Comparison of ENCODE assay signal across 8 cellular contexts in genomic region chr12:71685312-71685906, GRCh38. TPM values are rescaled to one million over a fixed set of nuclear protein-coding genes. Genes with fewer than 3 reads are reported as not detected.
DNase-seq lines count a peak whose midpoint lies in the region; ATAC-seq, FAIRE-seq and TF ChIP-seq lines count a peak whose summit lies in the region.

No MANE protein-coding gene starts in this region.

- TF ChIP-seq CTCF in GM12878 (IDR thresholded peaks at IDR 0.05 in 2 of 3, conservative IDR thresholded peaks at IDR 0.05 in 1 of 3; ENCODE audit: control insufficient read depth in 2 of 3, extremely low read depth in 1 of 3, insufficient read depth in 1 of 3, low read depth in 3 of 3, low read length in 3 of 3) (no peak), right lobe of liver (IDR thresholded peaks at IDR 0.05) (no peak), upper lobe of right lung (IDR thresholded peaks at IDR 0.05) (no peak)

- no peak for TF ChIP-seq RAD21 in GM12878 (IDR thresholded peaks at IDR 0.05; ENCODE audit: insufficient read depth, low read depth, low read length)

- H3K4me2 ChIP-seq in GM12878 (ENCODE audit: control insufficient read depth, insufficient read depth): peak overlapping the region; percentile 98

- peak overlapping the region; percentile 60 for H3K9ac ChIP-seq in GM12878 (ENCODE audit: control insufficient read depth, insufficient read depth, low read length)

- H3K27ac ChIP-seq in GM12878 (ENCODE audit: control insufficient read depth, insufficient read depth): peak overlapping the region; percentile 77
- H3K27ac ChIP-seq in right lobe of liver: peak overlapping the region; percentile 74 to 89 (median 83)
- peak overlapping the region; percentile 85 for H3K27ac ChIP-seq in upper lobe of right lung

- H3K36me3 ChIP-seq in GM12878 (ENCODE audit: control insufficient read depth in 2 of 2, insufficient read depth in 2 of 2, low read length in 1 of 2): no peaks in the 10 kb centered on the region; a peak in 1 of 4 replicates
- H3K36me3 ChIP-seq in right lobe of liver: no peaks in the 10 kb centered on the region
- no peaks in the 10 kb centered on the region for H3K36me3 ChIP-seq in upper lobe of right lung

- no peak for ATAC-seq in GM12878
- ATAC-seq in right lobe of liver: peak in 1 of 4 donors; percentile 1
- no peak for ATAC-seq in upper lobe of right lung
- ATAC-seq in HG03196 (IDR thresholded peaks at IDR 0.05; ENCODE audit: unreplicated experiment): no peak

- peak overlapping the region; percentile 70 for H3K4me3 ChIP-seq in GM12878
- peak overlapping the region; percentile 73 to 86 (median 76) for H3K4me3 ChIP-seq in right lobe of liver
- peak overlapping the region; percentile 63 for H3K4me3 ChIP-seq in upper lobe of right lung

- POLR2A ChIA-PET in GM12878 (lab: Charles Lee): interaction anchor here (0.7 to 6.0 kb wide), 7 partner anchors 10 to 107 kb away, joined by 3 to 93 read pairs (median 8); partner anchors contain the start of genes RAB21, THAP2 and ZFC3H1

- no peak for DNase-seq in activated naive CD4-positive, alpha-beta T cell treated with anti-CD3 and anti-CD28 coated beads, Interleukin-2, amount 10 ng/mL, durations not matched to agents 7 days and 5 days
- no peak for DNase-seq in activated naive CD4-positive, alpha-beta T cell treated with Interleukin-2 at 50 U/mL for 16 hours
- DNase-seq in GM12878 (ENCODE audit: low read depth, low spot score): no peak
- no peak for DNase-seq in right lobe of liver
- DNase-seq in upper lobe of right lung: no peak
- DNase-seq in activated effector memory CD4-positive, alpha-beta T cell treated with anti-CD3 and anti-CD28 coated beads, Interleukin-2, amount 50 U/mL, for 16 hours: no peak
- no peak for DNase-seq in NCI-H345 treated with DMSO at 0.1 percent for 48 hours (lab: John Stamatoyannopoulos, UW; ENCODE audit: unreplicated experiment)

- CTCF ChIA-PET in activated naive CD4-positive, alpha-beta T cell treated with anti-CD3 and anti-CD28 coated beads, Interleukin-2, amount 10 ng/mL, durations not matched to agents 7 days and 5 days (lab: Charles Lee): interaction anchor here (1.4 to 5.4 kb wide), 7 partner anchors 9 to 269 kb away, joined by 3 to 27 read pairs (median 8); partner anchors contain the start of genes RAB21, THAP2 and ZFC3H1
- CTCF ChIA-PET in GM12878 (lab: Yijun Ruan, JAX): interaction anchor here (0.6 to 6.7 kb wide), 19 partner anchors 8 to 896 kb away, joined by 3 to 131 read pairs (median 5); partner anchors contain the start of genes THAP2 and ZFC3H1

- no peak for TF ChIP-seq POLR2A in GM12878 (IDR thresholded peaks at IDR 0.05; ENCODE audit: low read depth, low read length)
- TF ChIP-seq POLR2A in right lobe of liver (IDR thresholded peaks at IDR 0.05): no peak

- WGBS in GM12878 (ENCODE audit: insufficient coverage, insufficient replicate concordance, low lambda C conversion rate, missing lambda C conversion rate): 17% methylated on average over 17 of the region's 19 CpGs
- WGBS in right lobe of liver (ENCODE audit: insufficient coverage, low coverage, low lambda C conversion rate, missing lambda C conversion rate): 6% methylated on average over 19 of the region's 19 CpGs

- no peak for FAIRE-seq in GM12878 (lab: Jason Lieb, UNC)

- H3K27me3 Mint-ChIP-seq in activated naive CD4-positive, alpha-beta T cell treated with anti-CD3 and anti-CD28 coated beads, Interleukin-2, amount 10 ng/mL, durations not matched to agents 7 days and 5 days: no peaks in the 10 kb centered on the region

- BruUV-seq in GM12878 (replicated peaks; lab: Mats Ljungman, UMichigan): no TSS peak

- H3K4me1 ChIP-seq in GM12878 (ENCODE audit: control insufficient read depth, insufficient read depth, low read length): peaks cover 14% of the 10 kb centered on the region
- H3K4me1 ChIP-seq in right lobe of liver: peaks cover 0 to 11% (median 5%) of the 10 kb centered on the region in 4 donors
- peaks cover 10% of the 10 kb centered on the region for H3K4me1 ChIP-seq in upper lobe of right lung

- no peaks in the 10 kb centered on the region for H3K9me3 Mint-ChIP-seq in activated naive CD4-positive, alpha-beta T cell treated with anti-CD3 and anti-CD28 coated beads, Interleukin-2, amount 10 ng/mL, durations not matched to agents 7 days and 5 days

- intact Hi-C loops in GM12878 (cut with micrococcal nuclease; ENCODE audit: unreplicated experiment) (no loop called here), right lobe of liver (cut with DNase I) (no loop called here), upper lobe of right lung (cut with DNase I) (no loop called here)

- peaks cover 46% of the 10 kb centered on the region for H3K4me1 Mint-ChIP-seq in activated naive CD4-positive, alpha-beta T cell treated with anti-CD3 and anti-CD28 coated beads, Interleukin-2, amount 10 ng/mL, durations not matched to agents 7 days and 5 days

- SMC1A ChIA-PET in GM12878 (lab: Charles Lee; ENCODE audit: uncharacterized antibody, unreplicated experiment): interaction anchor here (0.6 to 4.6 kb wide), 22 partner anchors 10 to 1959 kb away, joined by 3 to 117 read pairs (median 4); partner anchors contain the start of genes RAB21, THAP2 and ZFC3H1

- H3K27me3 ChIP-seq in GM12878 (replicated peaks in 1 of 2; ENCODE audit: control insufficient read depth in 2 of 2, insufficient read depth in 2 of 2, low read length in 1 of 2) (no peaks in the 10 kb centered on the region), right lobe of liver (no peaks in the 10 kb centered on the region), upper lobe of right lung (no peaks in the 10 kb centered on the region)

- H3K79me2 ChIP-seq in GM12878 (ENCODE audit: control insufficient read depth, insufficient read depth, low read length): peaks cover 36% of the 10 kb centered on the region

- in situ Hi-C loops in GM12878 (cut with MboI): no loop called here

- H2AFZ ChIP-seq in GM12878 (ENCODE audit: control insufficient read depth, low read depth, low read length): peak overlapping the region; percentile 99

- peak overlapping the region; percentile 82 for H3K4me3 Mint-ChIP-seq in activated naive CD4-positive, alpha-beta T cell treated with anti-CD3 and anti-CD28 coated beads, Interleukin-2, amount 10 ng/mL, durations not matched to agents 7 days and 5 days

- RAD21 ChIA-PET in GM12878 (lab: Charles Lee; ENCODE audit: unreplicated experiment): interaction anchor here (0.7 to 5.3 kb wide), 12 partner anchors 8 to 73 kb away, joined by 3 to 139 read pairs (median 8); partner anchors contain the start of genes RAB21, THAP2 and ZFC3H1

- no peaks in the 10 kb centered on the region for H3K36me3 Mint-ChIP-seq in activated naive CD4-positive, alpha-beta T cell treated with anti-CD3 and anti-CD28 coated beads, Interleukin-2, amount 10 ng/mL, durations not matched to agents 7 days and 5 days

- H3K27ac Mint-ChIP-seq in activated naive CD4-positive, alpha-beta T cell treated with anti-CD3 and anti-CD28 coated beads, Interleukin-2, amount 10 ng/mL, durations not matched to agents 7 days and 5 days: peak overlapping the region; percentile 91

- H4K20me1 ChIP-seq in GM12878 (ENCODE audit: control insufficient read depth, insufficient read depth): no peaks in the 10 kb centered on the region

- H3K9me3 ChIP-seq in GM12878 (replicated peaks; ENCODE audit: control insufficient read depth, insufficient read depth, low read length): no peaks in the 10 kb centered on the region
- no peaks in the 10 kb centered on the region for H3K9me3 ChIP-seq in right lobe of liver
- H3K9me3 ChIP-seq in upper lobe of right lung: no peaks in the 10 kb centered on the region

- TF ChIP-seq EP300 in GM12878 (IDR thresholded peaks at IDR 0.05; ENCODE audit: borderline replicate concordance in 1 of 2, control insufficient read depth in 1 of 2, low read depth in 2 of 2, low read length in 2 of 2): no peak

RNA-seq across cellular contexts. Expression of gene TMEM19, which starts 0.5 kb away (rescaled TPM):
- total RNA-seq in GM12878 (2013; cell fraction: nucleolus; rRNA removed): 33.5 and 40.3 TPM in 2 replicates
- total RNA-seq in GM12878 (2014; rRNA removed) (36.7 and 51.0 TPM in 2 replicates), GM12878 (2014; rRNA removed; fragmentation: Illumina TruSeq; extraction: Trizol) (38.4 and 41.4 TPM in 2 replicates), GM12878 (2021) (44.8 and 49.1 TPM in 2 replicates), right lobe of liver (10 to 100 TPM; 11.2 to 18.9 (median 15.7) TPM), upper lobe of right lung (39.7 TPM)
- 17.6 TPM for polyA plus RNA-seq in GM12878 (2011; ENCODE audit: low read depth)
- polyA plus RNA-seq in GM12878 (2011; rRNA removed) (40.3 and 51.2 TPM in 2 replicates), GM12878 (2014; fragmentation: Illumina TruSeq; extraction: Trizol) (26.4 and 26.7 TPM in 2 replicates), GM12878 (2014; fragmentation: Nextera tagmentation; extraction: Ambion mirVana) (10 to 100 TPM; 32.2 to 54.9 TPM), GM12878 (2014; rRNA removed) (37.6 and 41.3 TPM in 2 replicates), GM12878 (2016; fragmentation: Nextera tagmentation; extraction: Ambion mirVana) (10 to 100 TPM; 45.7 to 51.6 TPM)
- polyA plus RNA-seq in GM12878 (2011; cell fraction: cytosol; rRNA removed): 20.4 and 22.1 TPM in 2 replicates
- 12.5 and 16.4 TPM in 2 replicates for polyA plus RNA-seq in GM12878 (2011; cell fraction: nucleus; rRNA removed)
- 16.5 and 21.0 TPM in 2 replicates for polyA plus RNA-seq in GM12878 (2012)
- 57.9 and 62.6 TPM in 2 replicates for polyA minus RNA-seq in GM12878 (2011; rRNA and poly(A)+ RNA removed)
- polyA minus RNA-seq in GM12878 (2011; cell fraction: cytosol; rRNA and poly(A)+ RNA removed): 22.2 TPM in 2 replicates
- 8.2 and 15.1 TPM in 2 replicates for polyA minus RNA-seq in GM12878 (2011; cell fraction: nucleus; rRNA and poly(A)+ RNA removed)

RNA-seq across cellular contexts. Expression of gene THAP2, which starts 21.3 kb away (rescaled TPM):
- total RNA-seq in GM12878 (2013; cell fraction: nucleolus; rRNA removed): 19.8 and 21.9 TPM in 2 replicates
- 5.1 and 6.6 TPM in 2 replicates for total RNA-seq in GM12878 (2014; rRNA removed)
- total RNA-seq in GM12878 (2014; rRNA removed; fragmentation: Illumina TruSeq; extraction: Trizol): 6.9 and 7.9 TPM in 2 replicates
- total RNA-seq in GM12878 (2021): 4.6 and 5.1 TPM in 2 replicates
- polyA plus RNA-seq in GM12878 (2011; ENCODE audit: low read depth): 1.1 TPM
- 4.8 and 9.8 TPM in 2 replicates for polyA plus RNA-seq in GM12878 (2011; rRNA removed)
- 1.2 and 1.4 TPM in 2 replicates for polyA plus RNA-seq in GM12878 (2011; cell fraction: cytosol; rRNA removed)
- 2.3 and 3.2 TPM in 2 replicates for polyA plus RNA-seq in GM12878 (2011; cell fraction: nucleus; rRNA removed)
- 3.7 and 4.7 TPM in 2 replicates for polyA plus RNA-seq in GM12878 (2012)
- 6.7 and 10.6 TPM in 2 replicates for polyA plus RNA-seq in GM12878 (2014; fragmentation: Illumina TruSeq; extraction: Trizol)
- 10 to 100 TPM; 13.4 to 18.0 TPM for polyA plus RNA-seq in GM12878 (2014; fragmentation: Nextera tagmentation; extraction: Ambion mirVana)
- 3.9 and 4.1 TPM in 2 replicates for polyA plus RNA-seq in GM12878 (2014; rRNA removed)
- 10 to 100 TPM; 11.5 to 11.8 TPM for polyA plus RNA-seq in GM12878 (2016; fragmentation: Nextera tagmentation; extraction: Ambion mirVana)
- 2.7 and 3.9 TPM in 2 replicates for polyA minus RNA-seq in GM12878 (2011; rRNA and poly(A)+ RNA removed)
- 1.5 and 2.2 TPM in 2 replicates for polyA minus RNA-seq in GM12878 (2011; cell fraction: cytosol; rRNA and poly(A)+ RNA removed)
- 6.2 and 6.5 TPM in 2 replicates for polyA minus RNA-seq in GM12878 (2011; cell fraction: nucleus; rRNA and poly(A)+ RNA removed)
- 1 to 10 TPM; 1.3 to 3.2 (median 2.0) TPM for total RNA-seq in right lobe of liver
- total RNA-seq in upper lobe of right lung: 4.9 TPM

RNA-seq across cellular contexts. Expression of gene ZFC3H1, which starts 21.8 kb away (rescaled TPM):
- total RNA-seq in GM12878 (2013; cell fraction: nucleolus; rRNA removed): 316 TPM in 2 replicates
- total RNA-seq in GM12878 (2014; rRNA removed): 27.1 and 29.7 TPM in 2 replicates
- total RNA-seq in GM12878 (2014; rRNA removed; fragmentation: Illumina TruSeq; extraction: Trizol): 23.5 and 28.6 TPM in 2 replicates
- total RNA-seq in GM12878 (2021): 35.1 and 40.1 TPM in 2 replicates
- 17.8 TPM for polyA plus RNA-seq in GM12878 (2011; ENCODE audit: low read depth)
- 88.7 and 146 TPM in 2 replicates for polyA plus RNA-seq in GM12878 (2011; rRNA removed)
- polyA plus RNA-seq in GM12878 (2011; cell fraction: cytosol; rRNA removed): 24.7 and 27.1 TPM in 2 replicates
- polyA plus RNA-seq in GM12878 (2011; cell fraction: nucleus; rRNA removed): 189 and 236 TPM in 2 replicates
- 25.4 and 33.2 TPM in 2 replicates for polyA plus RNA-seq in GM12878 (2012)
- 67.8 and 76.1 TPM in 2 replicates for polyA plus RNA-seq in GM12878 (2014; fragmentation: Illumina TruSeq; extraction: Trizol)
- polyA plus RNA-seq in GM12878 (2014; fragmentation: Nextera tagmentation; extraction: Ambion mirVana): 10 to 100 TPM; 11.2 to 14.6 TPM
- 38.3 and 40.9 TPM in 2 replicates for polyA plus RNA-seq in GM12878 (2014; rRNA removed)
- polyA plus RNA-seq in GM12878 (2016; fragmentation: Nextera tagmentation; extraction: Ambion mirVana): 10 to 100 TPM; 23.5 to 24.8 TPM
- polyA minus RNA-seq in GM12878 (2011; rRNA and poly(A)+ RNA removed): 39.5 and 41.9 TPM in 2 replicates
- 13.4 and 16.2 TPM in 2 replicates for polyA minus RNA-seq in GM12878 (2011; cell fraction: cytosol; rRNA and poly(A)+ RNA removed)
- polyA minus RNA-seq in GM12878 (2011; cell fraction: nucleus; rRNA and poly(A)+ RNA removed): 69.5 and 115 TPM in 2 replicates
- 10 to 100 TPM; 13.0 to 27.3 (median 19.1) TPM for total RNA-seq in right lobe of liver
- 44.8 TPM for total RNA-seq in upper lobe of right lung
